Comparison of ENCODE assay signal across 19 cellular contexts in genomic region chr4:28886934-28887333, GRCh38.
DNase-seq lines count a peak whose midpoint lies in the region; ATAC-seq, FAIRE-seq and TF ChIP-seq lines count a peak whose summit lies in the region.
"Had no signal": no experiment of that assay in that cellular context is flagged by ENCODE, and none has a peak within 500 bp of the region (broad histone marks: within the 10 kb centered on the region; RNA-seq: fewer than 3 reads in every experiment).

No MANE protein-coding gene starts in this region.

- H4K8ac ChIP-seq in mesenchymal stem cell (ENCODE audit: low read length): no peak overlapping the region

- no peaks in the 10 kb centered on the region for H3K9me3 ChIP-seq in MG63
- no peaks in the 10 kb centered on the region for H3K9me3 ChIP-seq in astrocyte (ENCODE audit: insufficient read depth, low read depth, low read length)
- no peaks in the 10 kb centered on the region for H3K9me3 ChIP-seq in mesenchymal stem cell (ENCODE audit: control insufficient read depth, low read length)
- H3K9me3 ChIP-seq: BLaER1 treated with 17β-estradiol and CSF1 and Interleukin-3, amounts not matched to agents 10 nM and 100 nM had no signal

- no peak overlapping the region for H4K91ac ChIP-seq in mesenchymal stem cell (ENCODE audit: low read length)

- WGBS in mesenchymal stem cell: 66% methylated on average over 2 of the region's 4 CpGs

- no peak overlapping the region for H2BK15ac ChIP-seq in mesenchymal stem cell (ENCODE audit: low read depth, poor library complexity, severe bottlenecking)

- H3K18ac ChIP-seq in mesenchymal stem cell (ENCODE audit: low read depth in 1 of 2, low read length in 2 of 2): no peak overlapping the region

- H3K4me3 Mint-ChIP-seq in astrocyte (ENCODE audit: unreplicated experiment) (no peak overlapping the region), Calu3 (ENCODE audit: low read depth, unreplicated experiment) (no peak overlapping the region)

- H3K4me1 Mint-ChIP-seq in astrocyte (ENCODE audit: low read depth, unreplicated experiment): no peaks in the 10 kb centered on the region
- H3K4me1 Mint-ChIP-seq in Calu3 (ENCODE audit: low read depth, unreplicated experiment): no peaks in the 10 kb centered on the region

- H3K9ac ChIP-seq in astrocyte (ENCODE audit: low read length) (no peak overlapping the region), mesenchymal stem cell (ENCODE audit: low read length) (no peak overlapping the region)
- H3K9ac ChIP-seq: BLaER1 treated with 17β-estradiol and CSF1 and Interleukin-3, amounts not matched to agents 10 nM and 100 nM had no signal

- BruUV-seq in Calu3 (replicated peaks; lab: Mats Ljungman, UMichigan): no TSS peak

- H3K27me3 Mint-ChIP-seq in astrocyte (ENCODE audit: low read depth, unreplicated experiment): no peaks in the 10 kb centered on the region
- no peaks in the 10 kb centered on the region for H3K27me3 Mint-ChIP-seq in Calu3 (ENCODE audit: unreplicated experiment)

- H3K27ac ChIP-seq in astrocyte (ENCODE audit: low read depth, low read length): no peak overlapping the region
- H3K27ac ChIP-seq in mesenchymal stem cell (ENCODE audit: low read length, poor library complexity, severe bottlenecking): no peak overlapping the region
- H3K27ac ChIP-seq: BLaER1 treated with 17β-estradiol and CSF1 and Interleukin-3, amounts not matched to agents 10 nM and 100 nM; HL-60 had no signal

- intact Hi-C loops in Calu3 (cut with micrococcal nuclease; ENCODE audit: unreplicated experiment): no loop called here

- TF ChIP-seq CTCF in astrocyte (IDR thresholded peaks at IDR 0.05; ENCODE audit: insufficient read depth, low read depth, low read length) (no peak), Calu3 (IDR thresholded peaks at IDR 0.05; ENCODE audit: unreplicated experiment) (no peak)

- no peak overlapping the region for H3K23ac ChIP-seq in mesenchymal stem cell (ENCODE audit: low read length in 2 of 2)

- CTCF ChIA-PET in Calu3 (lab: Charles Lee): no interaction called here

- H2AK5ac ChIP-seq in mesenchymal stem cell (ENCODE audit: low read length, severe bottlenecking): no peak overlapping the region

- no peak overlapping the region for H3K4ac ChIP-seq in mesenchymal stem cell (ENCODE audit: low read depth in 1 of 2, low read length in 2 of 2)

- H3K9me3 Mint-ChIP-seq in astrocyte (ENCODE audit: unreplicated experiment): peaks cover 1% of the 10 kb centered on the region
- peaks cover 4% of the 10 kb centered on the region for H3K9me3 Mint-ChIP-seq in Calu3 (ENCODE audit: low read depth, unreplicated experiment)

- H2AFZ ChIP-seq in astrocyte (ENCODE audit: low read depth, low read length): no peak overlapping the region
- H2AFZ ChIP-seq in mesenchymal stem cell (ENCODE audit: low read depth, low read length): no peak overlapping the region

- no peak overlapping the region for H3K4me3 ChIP-seq in MG63
- H3K4me3 ChIP-seq in astrocyte (ENCODE audit: insufficient read depth, low read depth, low read length): no peak overlapping the region
- H3K4me3 ChIP-seq in mesenchymal stem cell (ENCODE audit: insufficient read depth in 1 of 2, low read depth in 1 of 2, low read length in 2 of 2): no peak overlapping the region
- H3K4me3 ChIP-seq: BLaER1 treated with 17β-estradiol and CSF1 and Interleukin-3, amounts not matched to agents 10 nM and 100 nM had no signal

- H3K4me1 ChIP-seq in astrocyte (ENCODE audit: insufficient read depth, low read length) (no peaks in the 10 kb centered on the region), mesenchymal stem cell (ENCODE audit: control insufficient read depth, insufficient read depth, low read depth, low read length) (no peaks in the 10 kb centered on the region)
- H3K4me1 ChIP-seq: BLaER1 treated with 17β-estradiol and CSF1 and Interleukin-3, amounts not matched to agents 10 nM and 100 nM had no signal

- H3K79me2 ChIP-seq in astrocyte (ENCODE audit: insufficient read depth, low read length): no peaks in the 10 kb centered on the region

- no peaks in the 10 kb centered on the region for H4K20me1 ChIP-seq in astrocyte (ENCODE audit: insufficient read depth, low read length)
- H4K20me1 ChIP-seq: BLaER1 treated with 17β-estradiol and CSF1 and Interleukin-3, amounts not matched to agents 10 nM and 100 nM had no signal

- H3K79me1 ChIP-seq in mesenchymal stem cell (replicated peaks; ENCODE audit: low read length, poor library complexity, severe bottlenecking): no peaks in the 10 kb centered on the region

- no peak overlapping the region for H2BK12ac ChIP-seq in mesenchymal stem cell (ENCODE audit: low read length in 2 of 2)

- no peak overlapping the region for H2BK5ac ChIP-seq in mesenchymal stem cell (ENCODE audit: low read depth, low read length, poor library complexity, severe bottlenecking)

- H3K36me3 Mint-ChIP-seq in astrocyte (ENCODE audit: low read depth, unreplicated experiment): no peaks in the 10 kb centered on the region
- H3K36me3 Mint-ChIP-seq in Calu3 (ENCODE audit: insufficient read depth, unreplicated experiment): no peaks in the 10 kb centered on the region

- H2BK120ac ChIP-seq in mesenchymal stem cell (ENCODE audit: low read depth, low read length): no peak overlapping the region

- ATAC-seq in HG03095 (IDR thresholded peaks at IDR 0.05; ENCODE audit: unreplicated experiment): no peak

- no peaks in the 10 kb centered on the region for H3K27me3 ChIP-seq in MG63
- no peaks in the 10 kb centered on the region for H3K27me3 ChIP-seq in astrocyte (ENCODE audit: insufficient read depth, low read length)
- no peaks in the 10 kb centered on the region for H3K27me3 ChIP-seq in mesenchymal stem cell (ENCODE audit: control insufficient read depth in 1 of 2, insufficient read depth in 1 of 2, low read length in 2 of 2)
- H3K27me3 ChIP-seq: BLaER1 treated with 17β-estradiol and CSF1 and Interleukin-3, amounts not matched to agents 10 nM and 100 nM had no signal

- peak; percentile 72 for DNase-seq in ELR (ENCODE audit: low read depth)
- peak; percentile 4 for DNase-seq in MG63
- peak; percentile 10 for DNase-seq in astrocyte (ENCODE audit: low read depth)
- peak; percentile 8 for DNase-seq in mesenchymal stem cell
- no peak for DNase-seq in HK-2 (ENCODE audit: unreplicated experiment)
- DNase-seq in Calu3: no peak
- DNase-seq in SW 1271 (lab: John Stamatoyannopoulos, UW): no peak
- DNase-seq: DMS153, KBM-7, NCI-H1105 treated with DMSO at 0.1 percent for 48 hours, NCI-H187 treated with DMSO at 0.1 percent for 48 hours, NCI-H446 treated with DMSO at 0.1 percent for 48 hours, NCI-H82, SHP77 had no signal

- H3K36me3 ChIP-seq in MG63: no peaks in the 10 kb centered on the region
- H3K36me3 ChIP-seq in astrocyte (ENCODE audit: insufficient read depth, low read length): no peaks in the 10 kb centered on the region
- H3K36me3 ChIP-seq in mesenchymal stem cell (ENCODE audit: control insufficient read depth in 1 of 2, insufficient read depth in 2 of 2, low read depth in 1 of 2, low read length in 2 of 2): no peaks in the 10 kb centered on the region
- H3K36me3 ChIP-seq: BLaER1 treated with 17β-estradiol and CSF1 and Interleukin-3, amounts not matched to agents 10 nM and 100 nM had no signal

- H3K27ac Mint-ChIP-seq in astrocyte (ENCODE audit: unreplicated experiment) (no peak overlapping the region), Calu3 (ENCODE audit: unreplicated experiment) (no peak overlapping the region)

- no peak overlapping the region for H3K4me2 ChIP-seq in astrocyte (ENCODE audit: low read length)
- H3K4me2 ChIP-seq in mesenchymal stem cell (ENCODE audit: low read length, poor library complexity, severe bottlenecking): no peak overlapping the region
- H3K4me2 ChIP-seq: BLaER1 treated with 17β-estradiol and CSF1 and Interleukin-3, amounts not matched to agents 10 nM and 100 nM had no signal

- no peak overlapping the region for H3K14ac ChIP-seq in mesenchymal stem cell (ENCODE audit: low read length in 2 of 2)

- FAIRE-seq in astrocyte (lab: Jason Lieb, UNC): no peak
- FAIRE-seq: G401.6, RCC 7860 had no signal

Comparison
In these comparisons a context has a peak if more than half of its experiments do, and no peak if none do; other contexts are left out.
1. DNase-seq: peak in ELR (single experiment), MG63 (single experiment), astrocyte (single experiment) and mesenchymal stem cell (single experiment); none in HK-2 (single experiment), Calu3 (single experiment) and SW 1271 (0 of 2).